16 cellular contexts compared by ENCODE assay signal in genomic region chr2:974054-974453, GRCh38. TPM values are rescaled to one million over a fixed set of nuclear protein-coding genes. Genes with fewer than 3 reads are reported as not detected.
A peak's percentile ranks its signal among the peaks of the same experiment; 100 is the strongest.
DNase-seq lines count a peak whose midpoint lies in the region; ATAC-seq and TF ChIP-seq lines count a peak whose summit lies in the region.
"Had no signal": no experiment of that assay in that cellular context is flagged by ENCODE, and none has a peak within 500 bp of the region (broad histone marks: within the 10 kb centered on the region; RNA-seq: fewer than 3 reads in every experiment).

No MANE protein-coding gene starts in this region.

- ATAC-seq in activated CD4-positive, alpha-beta T cell treated with anti-CD3 and anti-CD28 coated beads for 36 hours, result peak; percentile 76
- ATAC-seq in GM21723 (IDR thresholded peaks at IDR 0.05; ENCODE audit: unreplicated experiment) (peak; percentile 91), T-helper 17 cell (peak; percentile 82), heart right ventricle (no peak)
- peak; percentile 95 to 99 for ATAC-seq in naive thymus-derived CD8-positive, alpha-beta T cell
- ATAC-seq: activated CD4-positive, CD25-positive, alpha-beta regulatory T cell treated with anti-CD3 and anti-CD28 coated beads, Interleukin-2, amount 50 U/mL, for 24 hours had no signal

- POLR2A ChIA-PET in activated CD4-positive, alpha-beta T cell treated with anti-CD3 and anti-CD28 coated beads for 36 hours (lab: Charles Lee), result no interaction called here
- POLR2A ChIA-PET in naive thymus-derived CD8-positive, alpha-beta T cell (lab: Charles Lee), result interaction anchor here (0.6 to 4.4 kb wide), 9 partner anchors 11 to 234 kb away, joined by 3 to 56 read pairs (median 6); partner anchors contain the start of gene SNTG2

- no peak overlapping the region for H3K27ac Mint-ChIP-seq in activated CD4-positive, alpha-beta T cell treated with anti-CD3 and anti-CD28 coated beads for 36 hours
- peak overlapping the region; percentile 17 for H3K27ac Mint-ChIP-seq in T-helper 17 cell
- peak overlapping the region; percentile 73 to 96 (median 94) for H3K27ac Mint-ChIP-seq in naive thymus-derived CD8-positive, alpha-beta T cell
- H3K27ac Mint-ChIP-seq in activated T-helper 1 cell treated with anti-CD3 and anti-CD28 coated beads, Interleukin-12 subunit alpha, Interleukin-12 subunit beta, Interleukin-2, Interleukin-4 antibody, amounts not matched to agents 30 ng/mL and 10 ng/mL and 1 ng/mL, durations not matched to agents 14 hours and 24 hours and 36 hours, result no peak overlapping the region

- no peak overlapping the region for H3K4me3 Mint-ChIP-seq in activated CD4-positive, alpha-beta T cell treated with anti-CD3 and anti-CD28 coated beads for 36 hours
- H3K4me3 Mint-ChIP-seq in T-helper 17 cell, result peak overlapping the region; percentile 42
- H3K4me3 Mint-ChIP-seq in naive thymus-derived CD8-positive, alpha-beta T cell, result peak overlapping the region; percentile 61 to 88 (median 84)
- no peak overlapping the region for H3K4me3 Mint-ChIP-seq in activated T-helper 1 cell treated with anti-CD3 and anti-CD28 coated beads, Interleukin-12 subunit alpha, Interleukin-12 subunit beta, Interleukin-2, Interleukin-4 antibody, amounts not matched to agents 30 ng/mL and 10 ng/mL and 1 ng/mL, durations not matched to agents 14 hours and 24 hours and 36 hours

- no peaks in the 10 kb centered on the region for H3K36me3 ChIP-seq in heart right ventricle
- H3K36me3 ChIP-seq: neutrophil, SJCRH30, tibial nerve had no signal

- H3K27me3 Mint-ChIP-seq in activated CD4-positive, alpha-beta T cell treated with anti-CD3 and anti-CD28 coated beads for 36 hours, result peaks cover 17% of the 10 kb centered on the region
- H3K27me3 Mint-ChIP-seq in T-helper 17 cell, result peaks cover 5% of the 10 kb centered on the region
- peaks cover 0 to 2% (median 0%) of the 10 kb centered on the region in 5 donors for H3K27me3 Mint-ChIP-seq in naive thymus-derived CD8-positive, alpha-beta T cell
- peaks cover 12% of the 10 kb centered on the region for H3K27me3 Mint-ChIP-seq in activated T-helper 1 cell treated with anti-CD3 and anti-CD28 coated beads, Interleukin-12 subunit alpha, Interleukin-12 subunit beta, Interleukin-2, Interleukin-4 antibody, amounts not matched to agents 30 ng/mL and 10 ng/mL and 1 ng/mL, durations not matched to agents 14 hours and 24 hours and 36 hours (ENCODE audit: insufficient read depth)

- no peak overlapping the region for H3K4me3 ChIP-seq in heart right ventricle
- H3K4me3 ChIP-seq: SJCRH30, tibial nerve had no signal

- CTCF ChIA-PET in activated CD4-positive, alpha-beta T cell treated with anti-CD3 and anti-CD28 coated beads for 36 hours (lab: Charles Lee), result interaction anchor here (0.7 to 1.0 kb wide), 2 partner anchors 94 to 446 kb away, joined by 3 read pairs; no protein-coding TSS in a partner anchor

- H3K36me3 Mint-ChIP-seq in activated CD4-positive, alpha-beta T cell treated with anti-CD3 and anti-CD28 coated beads for 36 hours (ENCODE audit: low read depth), result no peaks in the 10 kb centered on the region
- H3K36me3 Mint-ChIP-seq in T-helper 17 cell (ENCODE audit: low read depth), result peaks cover 9% of the 10 kb centered on the region
- peaks cover 0 to 21% (median 10%) of the 10 kb centered on the region in 3 donors for H3K36me3 Mint-ChIP-seq in naive thymus-derived CD8-positive, alpha-beta T cell
- H3K36me3 Mint-ChIP-seq in activated T-helper 1 cell treated with anti-CD3 and anti-CD28 coated beads, Interleukin-12 subunit alpha, Interleukin-12 subunit beta, Interleukin-2, Interleukin-4 antibody, amounts not matched to agents 30 ng/mL and 10 ng/mL and 1 ng/mL, durations not matched to agents 14 hours and 24 hours and 36 hours (ENCODE audit: low read depth), result peaks cover 2% of the 10 kb centered on the region

- peaks cover 0 to 14% (median 8%) of the 10 kb centered on the region in 9 donors for H3K4me1 ChIP-seq in heart right ventricle
- H3K4me1 ChIP-seq: SJCRH30 had no signal

- peaks cover 0 to 13% (median 5%) of the 10 kb centered on the region in 7 donors for H3K27me3 ChIP-seq in heart right ventricle
- H3K27me3 ChIP-seq: neutrophil, SJCRH30, tibial nerve had no signal

- no peak overlapping the region for H3K27ac ChIP-seq in heart right ventricle
- H3K27ac ChIP-seq: 22Rv1, neutrophil, SJCRH30, tibial nerve had no signal

- 46% methylated on average over 8 of the region's 8 CpGs for WGBS in heart right ventricle, 2 donors

- peak; percentile 19 for DNase-seq in activated CD4-positive, alpha-beta T cell treated with anti-CD3 and anti-CD28 coated beads for 36 hours
- DNase-seq in activated CD4-positive, alpha-beta T cell treated with anti-CD3 and anti-CD28 coated beads for 4 hours, result no peak
- DNase-seq in T-helper 17 cell (no peak), heart right ventricle (no peak), UCSD-AML1 (lab: John Stamatoyannopoulos, UW; ENCODE audit: unreplicated experiment) (no peak)
- DNase-seq in naive thymus-derived CD8-positive, alpha-beta T cell, result peak in 9 of 10 donors; percentile 37 to 86 (median 64)
- DNase-seq in activated T-helper 1 cell treated with anti-CD3 and anti-CD28 coated beads, Interleukin-12 subunit alpha, Interleukin-12 subunit beta, Interleukin-2, Interleukin-4 antibody, amounts not matched to agents 30 ng/mL and 10 ng/mL and 1 ng/mL, durations not matched to agents 14 hours and 24 hours and 36 hours (ENCODE audit: low spot score), result no peak
- DNase-seq: head of caudate nucleus, NCI-H1436, NCI-H748 treated with DMSO at 0.1 percent for 48 hours, SJCRH30 had no signal

- peaks cover 17% of the 10 kb centered on the region for H3K4me1 Mint-ChIP-seq in activated CD4-positive, alpha-beta T cell treated with anti-CD3 and anti-CD28 coated beads for 36 hours
- H3K4me1 Mint-ChIP-seq in T-helper 17 cell, result peaks cover 14% of the 10 kb centered on the region
- H3K4me1 Mint-ChIP-seq in naive thymus-derived CD8-positive, alpha-beta T cell, result peaks cover 30 to 82% (median 73%) of the 10 kb centered on the region in 4 donors
- peaks cover 23% of the 10 kb centered on the region for H3K4me1 Mint-ChIP-seq in activated T-helper 1 cell treated with anti-CD3 and anti-CD28 coated beads, Interleukin-12 subunit alpha, Interleukin-12 subunit beta, Interleukin-2, Interleukin-4 antibody, amounts not matched to agents 30 ng/mL and 10 ng/mL and 1 ng/mL, durations not matched to agents 14 hours and 24 hours and 36 hours (ENCODE audit: low read depth)

- no peak for TF ChIP-seq CTCF in heart right ventricle (IDR thresholded peaks at IDR 0.05)

- H3K9me3 Mint-ChIP-seq in activated CD4-positive, alpha-beta T cell treated with anti-CD3 and anti-CD28 coated beads for 36 hours (ENCODE audit: low read depth), result peaks cover 10% of the 10 kb centered on the region
- H3K9me3 Mint-ChIP-seq in naive thymus-derived CD8-positive, alpha-beta T cell, result peaks cover 0 to 24% (median 10%) of the 10 kb centered on the region in 9 donors
- H3K9me3 Mint-ChIP-seq in activated T-helper 1 cell treated with anti-CD3 and anti-CD28 coated beads, Interleukin-12 subunit alpha, Interleukin-12 subunit beta, Interleukin-2, Interleukin-4 antibody, amounts not matched to agents 30 ng/mL and 10 ng/mL and 1 ng/mL, durations not matched to agents 14 hours and 24 hours and 36 hours, result peaks cover 13% of the 10 kb centered on the region

- intact Hi-C loops in activated CD4-positive, alpha-beta T cell treated with anti-CD3 and anti-CD28 coated beads for 36 hours (cut with DNase I, micrococcal nuclease), result no loop called here
- intact Hi-C loops in activated T-helper 1 cell treated with anti-CD3 and anti-CD28 coated beads, Interleukin-12 subunit alpha, Interleukin-12 subunit beta, Interleukin-2, Interleukin-4 antibody, amounts not matched to agents 30 ng/mL and 10 ng/mL and 1 ng/mL, durations not matched to agents 14 hours and 24 hours and 36 hours (cut with micrococcal nuclease), result no loop called here
- intact Hi-C loops in heart right ventricle (cut with DNase I), result no loop called here

- H3K9me3 ChIP-seq in T-helper 17 cell (ENCODE audit: control insufficient read depth, low read length, poor library complexity, severe bottlenecking) (no peaks in the 10 kb centered on the region), heart right ventricle (peaks cover 0 to 15% (median 5%) of the 10 kb centered on the region in 11 donors)
- H3K9me3 ChIP-seq: neutrophil, SJCRH30 had no signal

RNA-seq across cellular contexts. Expression of gene SNTG2, which starts 23.4 kb away (rescaled TPM):
- total RNA-seq in activated CD4-positive, alpha-beta T cell treated with anti-CD3 and anti-CD28 coated beads for 36 hours, result under 1 TPM; 0.25 to 0.57 TPM
- total RNA-seq in T-helper 17 cell (1 to 10 TPM; 2.0 to 6.3 TPM), heart right ventricle (1 to 10 TPM in 6 of 10 donors, under 1 TPM in 3, not detected in 1; 0.49 to 2.8 (median 1.2) TPM)
- total RNA-seq in naive thymus-derived CD8-positive, alpha-beta T cell, result 1 to 10 TPM; 4.2 to 8.8 TPM
- polyA plus RNA-seq in naive thymus-derived CD8-positive, alpha-beta T cell, result 1 to 10 TPM in 1 of 3 donors, under 1 TPM in 2; 0.66 to 1.2 (median 0.94) TPM
- total RNA-seq in activated T-helper 1 cell treated with anti-CD3 and anti-CD28 coated beads, Interleukin-12 subunit alpha, Interleukin-12 subunit beta, Interleukin-2, Interleukin-4 antibody, amounts not matched to agents 30 ng/mL and 10 ng/mL and 1 ng/mL, durations not matched to agents 14 hours and 24 hours and 36 hours, result not detected in 2 replicates
- 1 to 10 TPM in 1 of 2 donors, under 1 TPM in 1; 0.39 to 1.0 TPM for polyA plus RNA-seq in heart right ventricle
- total RNA-seq: SJCRH30 had no signal

Comparison
In these comparisons a context has a peak if more than half of its experiments do, and no peak if none do; other contexts are left out.
1. DNase-seq: peak in activated CD4-positive, alpha-beta T cell treated with anti-CD3 and anti-CD28 coated beads for 36 hours (single experiment) and naive thymus-derived CD8-positive, alpha-beta T cell (9 of 10); none in activated CD4-positive, alpha-beta T cell treated with anti-CD3 and anti-CD28 coated beads for 4 hours (0 of 2), T-helper 17 cell (0 of 3), activated T-helper 1 cell treated with anti-CD3 and anti-CD28 coated beads, Interleukin-12 subunit alpha, Interleukin-12 subunit beta, Interleukin-2, Interleukin-4 antibody, amounts not matched to agents 30 ng/mL and 10 ng/mL and 1 ng/mL, durations not matched to agents 14 hours and 24 hours and 36 hours (single experiment), heart right ventricle (0 of 2) and UCSD-AML1 (single experiment).
2. ATAC-seq: peak in activated CD4-positive, alpha-beta T cell treated with anti-CD3 and anti-CD28 coated beads for 36 hours (single experiment), GM21723 (single experiment), T-helper 17 cell (single experiment) and naive thymus-derived CD8-positive, alpha-beta T cell (2 of 2); none in heart right ventricle (0 of 8).
3. H3K27ac Mint-ChIP-seq: peak in T-helper 17 cell (single experiment) and naive thymus-derived CD8-positive, alpha-beta T cell (10 of 10); none in activated CD4-positive, alpha-beta T cell treated with anti-CD3 and anti-CD28 coated beads for 36 hours (single experiment) and activated T-helper 1 cell treated with anti-CD3 and anti-CD28 coated beads, Interleukin-12 subunit alpha, Interleukin-12 subunit beta, Interleukin-2, Interleukin-4 antibody, amounts not matched to agents 30 ng/mL and 10 ng/mL and 1 ng/mL, durations not matched to agents 14 hours and 24 hours and 36 hours (single experiment).
4. H3K4me3 Mint-ChIP-seq: peak in T-helper 17 cell (single experiment) and naive thymus-derived CD8-positive, alpha-beta T cell (10 of 10); none in activated CD4-positive, alpha-beta T cell treated with anti-CD3 and anti-CD28 coated beads for 36 hours (single experiment) and activated T-helper 1 cell treated with anti-CD3 and anti-CD28 coated beads, Interleukin-12 subunit alpha, Interleukin-12 subunit beta, Interleukin-2, Interleukin-4 antibody, amounts not matched to agents 30 ng/mL and 10 ng/mL and 1 ng/mL, durations not matched to agents 14 hours and 24 hours and 36 hours (single experiment).